ENCODE assay signal across 1 cellular context in the genomic region with DNA sequence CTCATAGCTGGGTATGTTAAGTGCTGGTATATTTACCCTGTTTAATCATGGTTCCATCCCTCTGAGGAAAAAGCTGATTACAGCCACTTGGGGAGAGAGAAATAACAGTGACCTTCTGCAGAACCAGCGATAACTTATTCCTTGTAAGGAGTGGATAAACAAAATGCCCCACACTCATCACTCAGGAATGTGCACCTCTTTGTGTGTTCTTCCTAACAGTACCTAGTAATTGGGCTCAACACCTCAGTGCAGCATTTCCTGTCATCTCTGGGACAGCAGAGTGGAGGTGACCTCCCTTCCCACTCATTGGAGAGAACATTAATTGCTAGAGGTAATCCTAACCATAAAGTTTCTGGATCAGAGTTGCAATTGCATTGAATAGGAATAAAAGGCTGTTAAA.
TF ChIP-seq lines count a peak whose summit lies in the region.

No MANE protein-coding gene starts in this region.

TF ChIP-seq in HepG2, 621 proteins besides CTCF, POLR2A, EP300 and RAD21 (continued from another document):
- TF ChIP-seq FOSL2 (CRISPR knock-in tag; IDR thresholded peaks at IDR 0.05) (peak; percentile 77), FOSL1 (CRISPR knock-in tag; IDR thresholded peaks at IDR 0.05; ENCODE audit: borderline replicate concordance) (peak; percentile 37; the same call in 1 of the 2 replicates), FOXP4 (CRISPR knock-in tag; IDR thresholded peaks at IDR 0.05) (0 out of 2 replicates have a peak, but pooled peaks have one; percentile 26)
